ENCODE assay signal across 8 cellular contexts in the genomic region with DNA sequence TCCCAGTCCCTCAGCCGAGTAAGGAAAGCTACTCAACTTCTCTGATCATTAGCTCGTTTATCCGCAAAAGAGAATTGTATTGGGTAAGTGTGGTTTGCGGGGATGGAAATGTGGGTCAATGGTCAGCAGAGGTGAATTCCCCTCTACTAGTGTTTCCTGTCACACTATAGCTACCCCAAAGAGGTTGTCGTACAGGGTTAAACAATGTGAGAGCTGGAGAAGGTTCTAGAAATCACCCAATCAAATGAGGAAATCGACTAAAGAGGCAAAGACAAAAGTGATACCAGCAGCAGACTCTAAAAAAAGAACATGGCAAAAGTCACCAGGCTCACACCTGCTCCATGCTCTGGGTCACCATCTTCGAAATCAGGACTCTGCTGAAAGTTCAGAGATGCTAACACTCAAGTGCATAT.
DNase-seq lines count a peak whose midpoint lies in the region; ATAC-seq lines count a peak whose summit lies in the region.

No MANE protein-coding gene starts in this region.

- no peaks in the 10 kb centered on the region for H3K36me3 ChIP-seq in HAP-1 (replicated peaks)

- H3K4me1 Mint-ChIP-seq in effector memory CD8-positive, alpha-beta T cell (ENCODE audit: low read depth in 2 of 2), result peaks cover 22 to 53% of the 10 kb centered on the region in 2 donors

- in situ Hi-C loops in HAP-1 (cut with MboI; ENCODE audit: low sequenced_read_pairs), result no loop called here

- peak overlapping the region; percentile 88 to 99 for H3K27ac Mint-ChIP-seq in effector memory CD8-positive, alpha-beta T cell

- H3K9me3 ChIP-seq in HAP-1, result no peaks in the 10 kb centered on the region

- H3K4me3 ChIP-seq in HAP-1, result no peak overlapping the region

- H3K4me1 ChIP-seq in HAP-1, result peaks cover 4% of the 10 kb centered on the region; the same call in 1 of the 2 replicates

- peak; percentile 15 to 30 (median 16) for DNase-seq in effector memory CD8-positive, alpha-beta T cell
- DNase-seq in HAP-1 (ENCODE audit: low spot score in 2 of 2) (no peak), retina (no peak), NCI-H446 treated with DMSO at 0.1 percent for 48 hours (lab: John Stamatoyannopoulos, UW) (no peak), GM03348 (ENCODE audit: low spot score) (no peak)

- ATAC-seq in GM18498 (IDR thresholded peaks at IDR 0.05; ENCODE audit: unreplicated experiment) (peak; percentile 88), GM21381 (IDR thresholded peaks at IDR 0.05; ENCODE audit: unreplicated experiment) (peak; percentile 83), HG03469 (IDR thresholded peaks at IDR 0.05; ENCODE audit: unreplicated experiment) (peak; percentile 74)
- ATAC-seq in effector memory CD8-positive, alpha-beta T cell (replicated peaks), result peak; percentile 72

- H3K27me3 ChIP-seq in HAP-1 (ENCODE audit: low read depth), result no peaks in the 10 kb centered on the region

- peaks cover 21% of the 10 kb centered on the region for H3K36me3 Mint-ChIP-seq in effector memory CD8-positive, alpha-beta T cell (ENCODE audit: insufficient read depth)

- H3K9me3 Mint-ChIP-seq in effector memory CD8-positive, alpha-beta T cell, result no peaks in the 10 kb centered on the region

- H3K4me3 Mint-ChIP-seq in effector memory CD8-positive, alpha-beta T cell, result peak overlapping the region; percentile 61 to 81

- no peaks in the 10 kb centered on the region for H3K27me3 Mint-ChIP-seq in effector memory CD8-positive, alpha-beta T cell

Comparison
In these comparisons a context has a peak if more than half of its experiments do, and no peak if none do; other contexts are left out.
1. DNase-seq: peak in effector memory CD8-positive, alpha-beta T cell (3 of 3); none in HAP-1 (0 of 2), retina (single experiment), NCI-H446 treated with DMSO at 0.1 percent for 48 hours (single experiment) and GM03348 (single experiment).
2. Peak in every context shown above with its lines, with median percentiles within 50 percentile points of each other: ATAC-seq.